Comparison of ENCODE assay signal across 17 cellular contexts in the genomic region with DNA sequence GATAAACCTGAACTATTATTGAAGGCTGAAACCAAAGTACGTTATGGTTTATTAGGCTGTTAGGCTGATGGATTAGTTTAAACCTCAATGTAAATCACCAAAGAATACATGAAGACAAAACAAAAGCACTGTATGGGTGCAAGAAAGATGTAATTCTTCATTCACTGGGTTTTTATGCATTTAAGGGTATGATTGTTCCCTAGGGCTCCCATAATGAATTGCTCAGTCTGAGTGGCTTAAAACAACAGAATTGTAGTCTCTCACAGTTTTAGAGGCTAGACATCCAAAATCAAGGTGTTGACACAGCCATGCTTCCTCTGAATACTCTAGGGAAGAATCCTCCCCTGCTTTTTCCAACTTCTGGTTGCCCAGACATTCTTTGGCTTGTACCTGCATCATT.
DNase-seq lines count a peak whose midpoint lies in the region; ATAC-seq lines count a peak whose summit lies in the region.
"Had no signal": no experiment of that assay in that cellular context is flagged by ENCODE, and none has a peak within 500 bp of the region (broad histone marks: within the 10 kb centered on the region; RNA-seq: fewer than 3 reads in every experiment).

No MANE protein-coding gene starts in this region.

- H3K36me3 ChIP-seq in iPS-20b (ENCODE audit: insufficient read depth, low read depth, low read length): no peaks in the 10 kb centered on the region
- H3K36me3 ChIP-seq: BLaER1 treated with 17β-estradiol and CSF1 and Interleukin-3, amounts not matched to agents 10 nM and 100 nM had no signal

- no peak for ATAC-seq in GM21360 (IDR thresholded peaks at IDR 0.05; ENCODE audit: unreplicated experiment)
- ATAC-seq in GM21723 (IDR thresholded peaks at IDR 0.05; ENCODE audit: unreplicated experiment): no peak
- ATAC-seq: A549; CD8-positive, alpha-beta T cell had no signal

- H3K4me3 ChIP-seq in iPS-20b (ENCODE audit: low read length): no peak overlapping the region
- H3K4me3 ChIP-seq: A549; BLaER1 treated with 17β-estradiol and CSF1 and Interleukin-3, amounts not matched to agents 10 nM and 100 nM had no signal

- DNase-seq in NCI-H1436 treated with DMSO at 0.1 percent for 48 hours (lab: John Stamatoyannopoulos, UW) (peak; percentile 13), NCI-H1436 (lab: John Stamatoyannopoulos, UW) (no peak), NCI-H69 (lab: John Stamatoyannopoulos, UW) (peak; percentile 92)
- DNase-seq: AML-193; Caco-2; Calu3; CD4-positive, alpha-beta T cell; CD8-positive, alpha-beta T cell; DMS79 treated with DMSO at 0.1 percent for 48 hours; GF-D8 had no signal

- peak overlapping the region; percentile 17 for H3K27ac ChIP-seq in iPS-20b (ENCODE audit: low read length)
- H3K27ac ChIP-seq: 22Rv1; A549; BLaER1 treated with 17β-estradiol and CSF1 and Interleukin-3, amounts not matched to agents 10 nM and 100 nM; C4-2B had no signal

- H3K27me3 ChIP-seq in iPS-20b (ENCODE audit: insufficient read depth, low read length): no peaks in the 10 kb centered on the region
- H3K27me3 ChIP-seq: BLaER1 treated with 17β-estradiol and CSF1 and Interleukin-3, amounts not matched to agents 10 nM and 100 nM had no signal

- H3K4me1 ChIP-seq in iPS-20b (ENCODE audit: insufficient read depth, low read length): peaks cover 12% of the 10 kb centered on the region
- H3K4me1 ChIP-seq: BLaER1 treated with 17β-estradiol and CSF1 and Interleukin-3, amounts not matched to agents 10 nM and 100 nM had no signal

- no peaks in the 10 kb centered on the region for H3K9me3 ChIP-seq in iPS-20b (ENCODE audit: insufficient read depth, low read depth, low read length)
- H3K9me3 ChIP-seq: A549; BLaER1 treated with 17β-estradiol and CSF1 and Interleukin-3, amounts not matched to agents 10 nM and 100 nM; Caco-2 had no signal

- H3K9ac ChIP-seq in iPS-20b (ENCODE audit: low read depth, low read length): no peak overlapping the region
- H3K9ac ChIP-seq: BLaER1 treated with 17β-estradiol and CSF1 and Interleukin-3, amounts not matched to agents 10 nM and 100 nM had no signal
